ENCODE assay signal across 1 cellular context in genomic region chr20:63859166-63859699, GRCh38.
TF ChIP-seq lines count a peak whose summit lies in the region.

No MANE protein-coding gene starts in this region.

TF ChIP-seq in HepG2, 621 proteins besides CTCF, POLR2A, EP300 and RAD21 (continued from another document):
- TF ChIP-seq E2F2 (CRISPR knock-in tag; IDR thresholded peaks at IDR 0.05; ENCODE audit: borderline replicate concordance) (peak; percentile 65; the same call in 1 of the 2 replicates), TBP (CRISPR knock-in tag; IDR thresholded peaks at IDR 0.05) (0 out of 2 replicates have a peak, but pooled peaks have one; percentile 24), IRF2 (CRISPR knock-in tag; IDR thresholded peaks at IDR 0.05) (peak; percentile 9; the same call in 1 of the 2 replicates), ZC3H4 (CRISPR knock-in tag; IDR thresholded peaks at IDR 0.05; ENCODE audit: borderline replicate concordance) (peak; percentile 57; the same call in 1 of the 2 replicates), ZNF7 (CRISPR knock-in tag; IDR thresholded peaks at IDR 0.05) (0 out of 2 replicates have a peak, but pooled peaks have one; percentile 11), ZMAT3 (CRISPR knock-in tag; conservative IDR thresholded peaks at IDR 0.05) (0 out of 2 replicates have a peak, but pooled peaks have one; percentile 52), NR1H2 (CRISPR knock-in tag; IDR thresholded peaks at IDR 0.05; ENCODE audit: borderline replicate concordance, low read depth) (no peak), ZNF264 (CRISPR knock-in tag; IDR thresholded peaks at IDR 0.05) (0 out of 2 replicates have a peak, but pooled peaks have one; percentile 33), HMGXB4 (CRISPR knock-in tag; IDR thresholded peaks at IDR 0.05; ENCODE audit: borderline replicate concordance in 1 of 2, low read depth in 1 of 2) (peak in 1 of 2 experiments; percentile 3; a peak in 1 of 4 replicates), ZNF441 (CRISPR knock-in tag; IDR thresholded peaks at IDR 0.05; ENCODE audit: borderline replicate concordance) (peak; percentile 1; the same call in 1 of the 2 replicates), ZSCAN20 (CRISPR knock-in tag; IDR thresholded peaks at IDR 0.05; ENCODE audit: borderline replicate concordance) (0 out of 2 replicates have a peak, but pooled peaks have one; percentile 10), HOXD1 (CRISPR knock-in tag; IDR thresholded peaks at IDR 0.05) (0 out of 2 replicates have a peak, but pooled peaks have one; percentile 2), ZNF263 (CRISPR knock-in tag; IDR thresholded peaks at IDR 0.05) (peak; percentile 6; the same call in 1 of the 2 replicates), POLR2G (IDR thresholded peaks at IDR 0.05; ENCODE audit: low read depth, low read length) (peak; percentile 25), ZNF12 (CRISPR knock-in tag; IDR thresholded peaks at IDR 0.05) (no peak), TCF7 (IDR thresholded peaks at IDR 0.05; ENCODE audit: low read depth) (no peak), ZNF333 (CRISPR knock-in tag; IDR thresholded peaks at IDR 0.05; ENCODE audit: borderline replicate concordance) (no peak), RBM22 (optimal IDR thresholded peaks at IDR 0.05; ENCODE audit: low read length) (peak; percentile 83), ZNF629 (CRISPR knock-in tag; conservative IDR thresholded peaks at IDR 0.05) (0 out of 2 replicates have a peak, but pooled peaks have one; percentile 34), ZNF256 (CRISPR knock-in tag; conservative IDR thresholded peaks at IDR 0.05) (peak; percentile 46; the same call in 1 of the 2 replicates), FLYWCH1 (CRISPR knock-in tag; IDR thresholded peaks at IDR 0.05) (0 out of 2 replicates have a peak, but pooled peaks have one; percentile 38), ZNF839 (CRISPR knock-in tag; IDR thresholded peaks at IDR 0.05; ENCODE audit: borderline replicate concordance) (0 out of 2 replicates have a peak, but pooled peaks have one; percentile 65), HNF1A (IDR thresholded peaks at IDR 0.05; ENCODE audit: low read depth) (no peak), HNF1A (CRISPR knock-in tag; IDR thresholded peaks at IDR 0.05; ENCODE audit: borderline replicate concordance) (peak; percentile 13; the same call in 1 of the 2 replicates), ETS1 (CRISPR knock-in tag; IDR thresholded peaks at IDR 0.05) (no peak)
- TF ChIP-seq, protein P1, sequence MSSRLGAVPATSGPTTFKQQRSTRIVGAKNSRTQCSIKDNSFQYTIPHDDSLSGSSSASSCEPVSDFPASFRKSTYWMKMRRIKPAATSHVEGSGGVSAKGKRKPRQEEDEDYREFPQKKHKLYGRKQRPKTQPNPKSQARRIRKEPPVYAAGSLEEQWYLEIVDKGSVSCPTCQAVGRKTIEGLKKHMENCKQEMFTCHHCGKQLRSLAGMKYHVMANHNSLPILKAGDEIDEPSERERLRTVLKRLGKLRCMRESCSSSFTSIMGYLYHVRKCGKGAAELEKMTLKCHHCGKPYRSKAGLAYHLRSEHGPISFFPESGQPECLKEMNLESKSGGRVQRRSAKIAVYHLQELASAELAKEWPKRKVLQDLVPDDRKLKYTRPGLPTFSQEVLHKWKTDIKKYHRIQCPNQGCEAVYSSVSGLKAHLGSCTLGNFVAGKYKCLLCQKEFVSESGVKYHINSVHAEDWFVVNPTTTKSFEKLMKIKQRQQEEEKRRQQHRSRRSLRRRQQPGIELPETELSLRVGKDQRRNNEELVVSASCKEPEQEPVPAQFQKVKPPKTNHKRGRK (CRISPR knock-in tag; IDR thresholded peaks at IDR 0.05): peak; percentile 2; the same call in 1 of the 2 replicates
- TF ChIP-seq, protein P2, sequence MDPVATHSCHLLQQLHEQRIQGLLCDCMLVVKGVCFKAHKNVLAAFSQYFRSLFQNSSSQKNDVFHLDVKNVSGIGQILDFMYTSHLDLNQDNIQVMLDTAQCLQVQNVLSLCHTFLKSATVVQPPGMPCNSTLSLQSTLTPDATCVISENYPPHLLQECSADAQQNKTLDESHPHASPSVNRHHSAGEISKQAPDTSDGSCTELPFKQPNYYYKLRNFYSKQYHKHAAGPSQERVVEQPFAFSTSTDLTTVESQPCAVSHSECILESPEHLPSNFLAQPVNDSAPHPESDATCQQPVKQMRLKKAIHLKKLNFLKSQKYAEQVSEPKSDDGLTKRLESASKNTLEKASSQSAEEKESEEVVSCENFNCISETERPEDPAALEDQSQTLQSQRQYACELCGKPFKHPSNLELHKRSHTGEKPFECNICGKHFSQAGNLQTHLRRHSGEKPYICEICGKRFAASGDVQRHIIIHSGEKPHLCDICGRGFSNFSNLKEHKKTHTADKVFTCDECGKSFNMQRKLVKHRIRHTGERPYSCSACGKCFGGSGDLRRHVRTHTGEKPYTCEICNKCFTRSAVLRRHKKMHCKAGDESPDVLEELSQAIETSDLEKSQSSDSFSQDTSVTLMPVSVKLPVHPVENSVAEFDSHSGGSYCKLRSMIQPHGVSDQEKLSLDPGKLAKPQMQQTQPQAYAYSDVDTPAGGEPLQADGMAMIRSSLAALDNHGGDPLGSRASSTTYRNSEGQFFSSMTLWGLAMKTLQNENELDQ (CRISPR knock-in tag; IDR thresholded peaks at IDR 0.05; ENCODE audit: borderline replicate concordance): peak; percentile 67; the same call in 1 of the 2 replicates
- TF ChIP-seq, protein P3, sequence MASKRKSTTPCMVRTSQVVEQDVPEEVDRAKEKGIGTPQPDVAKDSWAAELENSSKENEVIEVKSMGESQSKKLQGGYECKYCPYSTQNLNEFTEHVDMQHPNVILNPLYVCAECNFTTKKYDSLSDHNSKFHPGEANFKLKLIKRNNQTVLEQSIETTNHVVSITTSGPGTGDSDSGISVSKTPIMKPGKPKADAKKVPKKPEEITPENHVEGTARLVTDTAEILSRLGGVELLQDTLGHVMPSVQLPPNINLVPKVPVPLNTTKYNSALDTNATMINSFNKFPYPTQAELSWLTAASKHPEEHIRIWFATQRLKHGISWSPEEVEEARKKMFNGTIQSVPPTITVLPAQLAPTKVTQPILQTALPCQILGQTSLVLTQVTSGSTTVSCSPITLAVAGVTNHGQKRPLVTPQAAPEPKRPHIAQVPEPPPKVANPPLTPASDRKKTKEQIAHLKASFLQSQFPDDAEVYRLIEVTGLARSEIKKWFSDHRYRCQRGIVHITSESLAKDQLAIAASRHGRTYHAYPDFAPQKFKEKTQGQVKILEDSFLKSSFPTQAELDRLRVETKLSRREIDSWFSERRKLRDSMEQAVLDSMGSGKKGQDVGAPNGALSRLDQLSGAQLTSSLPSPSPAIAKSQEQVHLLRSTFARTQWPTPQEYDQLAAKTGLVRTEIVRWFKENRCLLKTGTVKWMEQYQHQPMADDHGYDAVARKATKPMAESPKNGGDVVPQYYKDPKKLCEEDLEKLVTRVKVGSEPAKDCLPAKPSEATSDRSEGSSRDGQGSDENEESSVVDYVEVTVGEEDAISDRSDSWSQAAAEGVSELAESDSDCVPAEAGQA (IDR thresholded peaks at IDR 0.05; ENCODE audit: low read depth): no peak
- TF ChIP-seq, protein P3 (CRISPR knock-in tag; IDR thresholded peaks at IDR 0.05; ENCODE audit: borderline replicate concordance): peak; percentile 75; the same call in 1 of the 2 replicates
- TF ChIP-seq, protein P4, sequence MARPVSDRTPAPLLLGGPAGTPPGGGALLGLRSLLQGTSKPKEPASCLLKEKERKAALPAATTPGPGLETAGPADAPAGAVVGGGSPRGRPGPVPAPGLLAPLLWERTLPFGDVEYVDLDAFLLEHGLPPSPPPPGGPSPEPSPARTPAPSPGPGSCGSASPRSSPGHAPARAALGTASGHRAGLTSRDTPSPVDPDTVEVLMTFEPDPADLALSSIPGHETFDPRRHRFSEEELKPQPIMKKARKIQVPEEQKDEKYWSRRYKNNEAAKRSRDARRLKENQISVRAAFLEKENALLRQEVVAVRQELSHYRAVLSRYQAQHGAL (CRISPR knock-in tag; IDR thresholded peaks at IDR 0.05; ENCODE audit: not compliant biosample characterization): no peak
- TF ChIP-seq, protein P5, sequence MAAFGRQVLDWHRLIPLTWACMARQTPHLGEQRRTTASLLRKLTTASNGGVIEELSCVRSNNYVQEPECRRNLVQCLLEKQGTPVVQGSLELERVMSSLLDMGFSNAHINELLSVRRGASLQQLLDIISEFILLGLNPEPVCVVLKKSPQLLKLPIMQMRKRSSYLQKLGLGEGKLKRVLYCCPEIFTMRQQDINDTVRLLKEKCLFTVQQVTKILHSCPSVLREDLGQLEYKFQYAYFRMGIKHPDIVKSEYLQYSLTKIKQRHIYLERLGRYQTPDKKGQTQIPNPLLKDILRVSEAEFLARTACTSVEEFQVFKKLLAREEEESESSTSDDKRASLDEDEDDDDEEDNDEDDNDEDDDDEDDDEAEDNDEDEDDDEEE (CRISPR knock-in tag; IDR thresholded peaks at IDR 0.05): 0 out of 2 replicates have a peak, but pooled peaks have one; percentile 1
